ENCODE assay signal across 12 cellular contexts in genomic region chr1:8947127-8947691, GRCh38. TPM values are rescaled to one million over a fixed set of nuclear protein-coding genes. Genes with fewer than 3 reads are reported as not detected.
DNase-seq lines count a peak whose midpoint lies in the region; ATAC-seq and TF ChIP-seq lines count a peak whose summit lies in the region.
"Had no signal": no experiment of that assay in that cellular context is flagged by ENCODE, and none has a peak within 500 bp of the region (broad histone marks: within the 10 kb centered on the region; RNA-seq: fewer than 3 reads in every experiment).

No MANE protein-coding gene starts in this region.

- H3K27ac Mint-ChIP-seq in natural killer cell treated with Interleukin-12 subunit alpha and Interleukin-12 subunit beta and Interleukin-15 and Interleukin-18, amount 100 ng/mL, for 72 hours: peak overlapping the region; percentile 80 to 89
- H3K27ac Mint-ChIP-seq in natural killer cell: peak overlapping the region in 1 of 2 donors; percentile 20
- H3K27ac Mint-ChIP-seq in T-helper 2 cell treated with Interferon-gamma antibody and Interleukin-4, amounts not matched to agents 5 μg/mL and 100 μg/mL, for 36 hours: peak overlapping the region; percentile 96
- H3K27ac Mint-ChIP-seq in effector memory CD8-positive, alpha-beta T cell: peak overlapping the region; percentile 52 to 90
- peak overlapping the region; percentile 97 for H3K27ac Mint-ChIP-seq in stimulated activated effector memory CD8-positive, alpha-beta T cell treated with anti-CD3 and anti-CD28 coated beads, Interleukin-12 subunit alpha, Interleukin-12 subunit beta, amount 100 ng/mL, for 72 hours
- H3K27ac Mint-ChIP-seq: B cell, mesothelial cell of epicardium had no signal

- H3K4me3 Mint-ChIP-seq in natural killer cell treated with Interleukin-12 subunit alpha and Interleukin-12 subunit beta and Interleukin-15 and Interleukin-18, amount 100 ng/mL, for 72 hours: peak overlapping the region; percentile 30
- H3K4me3 Mint-ChIP-seq in natural killer cell: no peak overlapping the region
- peak overlapping the region; percentile 66 for H3K4me3 Mint-ChIP-seq in T-helper 2 cell treated with Interferon-gamma antibody and Interleukin-4, amounts not matched to agents 5 μg/mL and 100 μg/mL, for 36 hours
- H3K4me3 Mint-ChIP-seq in effector memory CD8-positive, alpha-beta T cell: peak overlapping the region in 1 of 2 donors; percentile 27
- peak overlapping the region; percentile 54 for H3K4me3 Mint-ChIP-seq in stimulated activated effector memory CD8-positive, alpha-beta T cell treated with anti-CD3 and anti-CD28 coated beads, Interleukin-12 subunit alpha, Interleukin-12 subunit beta, amount 100 ng/mL, for 72 hours
- H3K4me3 Mint-ChIP-seq: B cell, mesothelial cell of epicardium had no signal

- no peaks in the 10 kb centered on the region for H3K36me3 Mint-ChIP-seq in natural killer cell treated with Interleukin-12 subunit alpha and Interleukin-12 subunit beta and Interleukin-15 and Interleukin-18, amount 100 ng/mL, for 72 hours
- no peaks in the 10 kb centered on the region for H3K36me3 Mint-ChIP-seq in natural killer cell
- peaks cover 5% of the 10 kb centered on the region for H3K36me3 Mint-ChIP-seq in T-helper 2 cell treated with Interferon-gamma antibody and Interleukin-4, amounts not matched to agents 5 μg/mL and 100 μg/mL, for 36 hours (ENCODE audit: low read depth)
- peaks cover 4% of the 10 kb centered on the region for H3K36me3 Mint-ChIP-seq in effector memory CD8-positive, alpha-beta T cell (ENCODE audit: insufficient read depth)
- H3K36me3 Mint-ChIP-seq in stimulated activated effector memory CD8-positive, alpha-beta T cell treated with anti-CD3 and anti-CD28 coated beads, Interleukin-12 subunit alpha, Interleukin-12 subunit beta, amount 100 ng/mL, for 72 hours: peaks cover 6% of the 10 kb centered on the region
- H3K36me3 Mint-ChIP-seq: mesothelial cell of epicardium had no signal

- no peak for ATAC-seq in natural killer cell treated with Interleukin-12 subunit alpha and Interleukin-12 subunit beta and Interleukin-15 and Interleukin-18, amount 100 ng/mL, for 72 hours
- ATAC-seq in natural killer cell: no peak
- peak; percentile 29 for ATAC-seq in effector memory CD8-positive, alpha-beta T cell (replicated peaks)
- no peak for ATAC-seq in stimulated activated effector memory CD8-positive, alpha-beta T cell treated with anti-CD3 and anti-CD28 coated beads, Interleukin-12 subunit alpha, Interleukin-12 subunit beta, amount 100 ng/mL, for 72 hours

- TF ChIP-seq CTCF in natural killer cell (IDR thresholded peaks at IDR 0.05): no peak

- peaks cover 0 to 29% of the 10 kb centered on the region in 2 donors for H3K4me1 Mint-ChIP-seq in natural killer cell treated with Interleukin-12 subunit alpha and Interleukin-12 subunit beta and Interleukin-15 and Interleukin-18, amount 100 ng/mL, for 72 hours (ENCODE audit: low read depth in 2 of 2)
- peaks cover 0 to 18% of the 10 kb centered on the region in 2 donors for H3K4me1 Mint-ChIP-seq in natural killer cell
- H3K4me1 Mint-ChIP-seq in T-helper 2 cell treated with Interferon-gamma antibody and Interleukin-4, amounts not matched to agents 5 μg/mL and 100 μg/mL, for 36 hours (ENCODE audit: low read depth): peaks cover 55% of the 10 kb centered on the region
- H3K4me1 Mint-ChIP-seq in effector memory CD8-positive, alpha-beta T cell (ENCODE audit: low read depth in 2 of 2): peaks cover 11 to 38% of the 10 kb centered on the region in 2 donors
- H3K4me1 Mint-ChIP-seq in stimulated activated effector memory CD8-positive, alpha-beta T cell treated with anti-CD3 and anti-CD28 coated beads, Interleukin-12 subunit alpha, Interleukin-12 subunit beta, amount 100 ng/mL, for 72 hours: peaks cover 61% of the 10 kb centered on the region
- H3K4me1 Mint-ChIP-seq: B cell had no signal

- intact Hi-C loops in natural killer cell (cut with micrococcal nuclease): no loop called here

- no peak for DNase-seq in natural killer cell treated with Interleukin-12 subunit alpha and Interleukin-12 subunit beta and Interleukin-15 and Interleukin-18, amount 100 ng/mL, for 72 hours (ENCODE audit: low spot score)
- DNase-seq in natural killer cell (no peak), NCI-H345 (lab: John Stamatoyannopoulos, UW) (no peak), DMS79 treated with DMSO at 0.1 percent for 48 hours (lab: John Stamatoyannopoulos, UW) (no peak), RPMI8226 (no peak)
- DNase-seq in T-helper 2 cell treated with Interferon-gamma antibody and Interleukin-4, amounts not matched to agents 5 μg/mL and 100 μg/mL, for 36 hours (ENCODE audit: low spot score): no peak
- DNase-seq in effector memory CD8-positive, alpha-beta T cell: no peak
- DNase-seq in stimulated activated effector memory CD8-positive, alpha-beta T cell treated with anti-CD3 and anti-CD28 coated beads, Interleukin-12 subunit alpha, Interleukin-12 subunit beta, amount 100 ng/mL, for 72 hours (ENCODE audit: low spot score in 2 of 2): no peak
- DNase-seq: GOT3, Peyer's patch had no signal

- H3K27me3 Mint-ChIP-seq in natural killer cell treated with Interleukin-12 subunit alpha and Interleukin-12 subunit beta and Interleukin-15 and Interleukin-18, amount 100 ng/mL, for 72 hours: no peaks in the 10 kb centered on the region
- no peaks in the 10 kb centered on the region for H3K27me3 Mint-ChIP-seq in natural killer cell (ENCODE audit: low read depth in 2 of 2)
- no peaks in the 10 kb centered on the region for H3K27me3 Mint-ChIP-seq in T-helper 2 cell treated with Interferon-gamma antibody and Interleukin-4, amounts not matched to agents 5 μg/mL and 100 μg/mL, for 36 hours (ENCODE audit: low read depth)
- peaks cover 0 to 8% of the 10 kb centered on the region in 2 donors for H3K27me3 Mint-ChIP-seq in effector memory CD8-positive, alpha-beta T cell

- H3K9me3 Mint-ChIP-seq in natural killer cell treated with Interleukin-12 subunit alpha and Interleukin-12 subunit beta and Interleukin-15 and Interleukin-18, amount 100 ng/mL, for 72 hours: no peaks in the 10 kb centered on the region
- H3K9me3 Mint-ChIP-seq in natural killer cell: no peaks in the 10 kb centered on the region
- H3K9me3 Mint-ChIP-seq in T-helper 2 cell treated with Interferon-gamma antibody and Interleukin-4, amounts not matched to agents 5 μg/mL and 100 μg/mL, for 36 hours: no peaks in the 10 kb centered on the region
- no peaks in the 10 kb centered on the region for H3K9me3 Mint-ChIP-seq in effector memory CD8-positive, alpha-beta T cell
- no peaks in the 10 kb centered on the region for H3K9me3 Mint-ChIP-seq in stimulated activated effector memory CD8-positive, alpha-beta T cell treated with anti-CD3 and anti-CD28 coated beads, Interleukin-12 subunit alpha, Interleukin-12 subunit beta, amount 100 ng/mL, for 72 hours
- H3K9me3 Mint-ChIP-seq: mesothelial cell of epicardium had no signal

RNA-seq across cellular contexts. Expression of gene CA6, which starts 1.5 kb away (rescaled TPM):
- total RNA-seq in natural killer cell treated with Interleukin-12 subunit alpha and Interleukin-12 subunit beta and Interleukin-15 and Interleukin-18, amount 100 ng/mL, for 72 hours: not detected
- total RNA-seq in natural killer cell: not detected
- total RNA-seq: B cell, mesothelial cell of epicardium, Peyer's patch had no signal
